Comparison of ENCODE assay signal across 11 cellular contexts in the genomic region with DNA sequence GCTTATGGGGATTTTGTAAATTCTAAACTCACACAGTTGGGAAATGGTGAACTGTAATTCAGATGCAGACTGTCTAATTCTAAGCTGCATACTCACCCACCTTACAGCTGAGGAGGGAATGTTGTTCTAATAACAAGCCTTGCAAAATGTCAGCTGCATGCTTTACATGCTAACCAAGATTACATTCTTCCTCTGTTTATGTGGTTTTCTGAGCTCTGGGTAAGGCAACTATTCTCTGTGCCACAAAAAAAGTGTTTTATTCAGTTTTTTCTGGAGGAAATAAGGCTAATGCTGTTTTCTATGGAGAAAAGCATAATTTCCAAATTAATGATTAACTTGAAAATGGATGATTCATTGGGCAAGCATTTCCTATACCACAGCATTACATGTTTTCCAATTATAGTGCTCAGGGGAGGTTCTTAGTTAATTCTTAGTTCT.
DNase-seq lines count a peak whose midpoint lies in the region; ATAC-seq and TF ChIP-seq lines count a peak whose summit lies in the region.
"Had no signal": no experiment of that assay in that cellular context is flagged by ENCODE, and none has a peak within 500 bp of the region (broad histone marks: within the 10 kb centered on the region; RNA-seq: fewer than 3 reads in every experiment).

No MANE protein-coding gene starts in this region.

- H3K36me3 ChIP-seq in body of pancreas (replicated peaks in 1 of 2; ENCODE audit: insufficient read depth in 1 of 2, low read depth in 2 of 2) (no peaks in the 10 kb centered on the region), mesodermal cell (ENCODE audit: control insufficient read depth, insufficient read depth, low read length) (no peaks in the 10 kb centered on the region)

- no peak for TF ChIP-seq CTCF in body of pancreas (IDR thresholded peaks at IDR 0.05)

- H3K4me1 ChIP-seq in body of pancreas = peaks cover 16% of the 10 kb centered on the region
- peaks cover 9% of the 10 kb centered on the region for H3K4me1 ChIP-seq in mesodermal cell (ENCODE audit: control insufficient read depth, insufficient read depth, low read length, poor library complexity, severe bottlenecking)

- H3K9me3 ChIP-seq in body of pancreas (no peaks in the 10 kb centered on the region), mesodermal cell (ENCODE audit: control insufficient read depth, low read length) (no peaks in the 10 kb centered on the region)

- H3K4me3 ChIP-seq in body of pancreas = no peak overlapping the region
- no peak overlapping the region for H3K4me3 ChIP-seq in mesodermal cell (ENCODE audit: extremely low read depth, insufficient read depth, low read length, poor library complexity, severe bottlenecking)

- ATAC-seq in body of pancreas (peak; percentile 45), GM18511 (IDR thresholded peaks at IDR 0.05; ENCODE audit: unreplicated experiment) (no peak)
- ATAC-seq: Right ventricle myocardium inferior had no signal

- H3K27ac ChIP-seq in body of pancreas = peak overlapping the region in 1 of 4 donors; percentile 34
- H3K27ac ChIP-seq in mesodermal cell (ENCODE audit: low read depth, low read length, severe bottlenecking) = peak overlapping the region; percentile 44

- TF ChIP-seq POLR2A in body of pancreas (IDR thresholded peaks at IDR 0.05) = no peak

- peak; percentile 22 to 24 for DNase-seq in AML-193 (lab: John Stamatoyannopoulos, UW)
- DNase-seq in LoVo (ENCODE audit: low spot score) = peak; percentile 81
- no peak for DNase-seq in body of pancreas
- no peak for DNase-seq in activated CD4-positive, CD25-positive, alpha-beta regulatory T cell (lab: John Stamatoyannopoulos, UW)
- no peak for DNase-seq in CD1c-positive myeloid dendritic cell (ENCODE audit: extremely low spot score)
- DNase-seq in stimulated activated naive CD4-positive, alpha-beta T cell (lab: John Stamatoyannopoulos, UW) = no peak
- DNase-seq: cortex of kidney, KG1 had no signal

- no peaks in the 10 kb centered on the region for H3K27me3 ChIP-seq in body of pancreas

- intact Hi-C loops in body of pancreas (cut with DNase I) = no loop called here

Comparison
In these comparisons a context has a peak if more than half of its experiments do, and no peak if none do; other contexts are left out.
1. DNase-seq: peak in AML-193 (2 of 2) and LoVo (single experiment); none in body of pancreas (0 of 4), activated CD4-positive, CD25-positive, alpha-beta regulatory T cell (0 of 4), CD1c-positive myeloid dendritic cell (single experiment) and stimulated activated naive CD4-positive, alpha-beta T cell (0 of 6).